Comparison of ENCODE assay signal across 8 cellular contexts in the genomic region with DNA sequence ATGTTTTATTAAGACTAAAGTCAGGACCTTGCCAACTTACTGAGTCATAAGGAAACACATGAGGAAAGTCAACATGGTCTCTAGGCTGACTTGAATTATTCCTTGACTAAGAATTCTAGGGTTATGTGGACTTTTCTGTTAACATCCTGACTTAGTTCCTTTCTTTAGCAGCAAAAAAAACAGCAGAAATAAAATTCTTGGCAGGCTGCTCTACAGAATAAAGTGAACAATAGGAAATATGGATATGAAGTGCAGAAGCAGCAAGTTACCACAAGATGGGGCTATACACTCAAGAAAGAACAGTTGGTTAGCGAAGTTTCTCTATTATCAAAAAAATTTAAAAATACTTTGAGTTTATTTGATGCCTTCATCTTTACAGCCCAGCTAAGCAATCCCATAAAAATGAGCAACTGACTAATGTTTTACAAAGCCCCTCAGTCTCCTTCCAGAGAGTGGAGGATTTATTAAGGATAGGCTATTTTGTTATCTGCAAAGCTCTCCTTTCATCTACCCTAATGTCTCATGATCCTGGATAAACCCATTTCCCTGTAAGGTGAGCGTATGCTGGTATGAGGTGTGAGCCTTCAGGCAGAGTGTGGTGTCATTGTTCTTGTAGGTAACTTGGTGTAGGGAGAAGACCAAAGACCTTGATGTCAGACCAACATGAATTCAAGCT. TPM values are rescaled to one million over a fixed set of nuclear protein-coding genes. Genes with fewer than 3 reads are reported as not detected.
DNase-seq lines count a peak whose midpoint lies in the region; ATAC-seq, FAIRE-seq and TF ChIP-seq lines count a peak whose summit lies in the region.

No MANE protein-coding gene starts in this region.

- no peaks in the 10 kb centered on the region for H4K20me1 ChIP-seq in GM23338 (replicated peaks; ENCODE audit: insufficient read depth)

- no peaks in the 10 kb centered on the region; the same call in 2 of the 3 replicates for H3K9me3 Mint-ChIP-seq in GM23338

- H3K36me3 Mint-ChIP-seq in GM23338 (ENCODE audit: low read depth), result no peaks in the 10 kb centered on the region

- no peaks in the 10 kb centered on the region for H3K4me1 ChIP-seq in GM23338 (ENCODE audit: insufficient read depth)

- no peak overlapping the region for H3K27ac ChIP-seq in GM23338 (ENCODE audit: low read depth)
- H3K27ac ChIP-seq in brain microvascular endothelial cell, result no peak overlapping the region

- H3K4me2 ChIP-seq in GM23338, result no peak overlapping the region

- no peaks in the 10 kb centered on the region for H3K36me3 ChIP-seq in GM23338 (ENCODE audit: insufficient read depth)
- no peaks in the 10 kb centered on the region for H3K36me3 ChIP-seq in brain microvascular endothelial cell (replicated peaks)

- no peak overlapping the region for H3K4me3 Mint-ChIP-seq in GM23338

- no peak overlapping the region for H2AFZ ChIP-seq in GM23338

- no peaks in the 10 kb centered on the region for H3F3A ChIP-seq in GM23338 (replicated peaks; ENCODE audit: low read depth)

- no peaks in the 10 kb centered on the region for H3K4me1 Mint-ChIP-seq in GM23338

- peaks cover 2% of the 10 kb centered on the region for H3K27me3 Mint-ChIP-seq in GM23338 (ENCODE audit: insufficient read depth, low read depth, poor library complexity)

- H3K27me3 ChIP-seq in GM23338 (ENCODE audit: insufficient read depth) (peaks cover 3% of the 10 kb centered on the region), brain microvascular endothelial cell (replicated peaks) (no peaks in the 10 kb centered on the region)

- no peak for FAIRE-seq in urothelium cell line (lab: Jason Lieb, UNC)

- no peaks in the 10 kb centered on the region for H3K9me2 ChIP-seq in GM23338 (ENCODE audit: insufficient read depth)

- DNase-seq in COLO829 (ENCODE audit: low spot score) (peak; percentile 88), GM23338 (ENCODE audit: low spot score) (peak; percentile 73), NCI-H345 (lab: John Stamatoyannopoulos, UW) (peak; percentile 67), brain microvascular endothelial cell (peak; percentile 59), kidney tubule cell (ENCODE audit: low spot score) (peak; percentile 55), urothelium cell line (ENCODE audit: low spot score) (peak; percentile 50)

- H3K4me3 ChIP-seq in GM23338 (no peak overlapping the region), brain microvascular endothelial cell (ENCODE audit: low read depth, low read length) (no peak overlapping the region)

- H3K27ac Mint-ChIP-seq in GM23338, result no peak overlapping the region

- H3K79me2 ChIP-seq in GM23338 (replicated peaks; ENCODE audit: insufficient read depth), result no peaks in the 10 kb centered on the region

- in situ Hi-C loops in brain microvascular endothelial cell (cut with HindIII; ENCODE audit: low pct_ligation_motif_present, low sequenced_read_pairs), result loop anchor here (25.0 kb wide), 1 partner anchor 265 kb away; no protein-coding TSS in a partner anchor

- TF ChIP-seq CTCF in GM23338 (conservative IDR thresholded peaks at IDR 0.05; ENCODE audit: low read depth in 2 of 2) (peak; percentile 73 to 96), brain microvascular endothelial cell (IDR thresholded peaks at IDR 0.05; ENCODE audit: low read depth, low read length, missing control alignments) (peak; percentile 62)

- peak; percentile 45 for ATAC-seq in GM23338
- no peak for ATAC-seq in GM21717 (IDR thresholded peaks at IDR 0.05; ENCODE audit: unreplicated experiment)
- ATAC-seq in HG02610 (IDR thresholded peaks at IDR 0.05; ENCODE audit: unreplicated experiment), result no peak

TF ChIP-seq in GM23338, 12 proteins besides CTCF, POLR2A, EP300 and RAD21 (continues in another document):
- TF ChIP-seq STAT1 (IDR thresholded peaks at IDR 0.05; ENCODE audit: unreplicated experiment), result no peak
- TF ChIP-seq, protein P1, sequence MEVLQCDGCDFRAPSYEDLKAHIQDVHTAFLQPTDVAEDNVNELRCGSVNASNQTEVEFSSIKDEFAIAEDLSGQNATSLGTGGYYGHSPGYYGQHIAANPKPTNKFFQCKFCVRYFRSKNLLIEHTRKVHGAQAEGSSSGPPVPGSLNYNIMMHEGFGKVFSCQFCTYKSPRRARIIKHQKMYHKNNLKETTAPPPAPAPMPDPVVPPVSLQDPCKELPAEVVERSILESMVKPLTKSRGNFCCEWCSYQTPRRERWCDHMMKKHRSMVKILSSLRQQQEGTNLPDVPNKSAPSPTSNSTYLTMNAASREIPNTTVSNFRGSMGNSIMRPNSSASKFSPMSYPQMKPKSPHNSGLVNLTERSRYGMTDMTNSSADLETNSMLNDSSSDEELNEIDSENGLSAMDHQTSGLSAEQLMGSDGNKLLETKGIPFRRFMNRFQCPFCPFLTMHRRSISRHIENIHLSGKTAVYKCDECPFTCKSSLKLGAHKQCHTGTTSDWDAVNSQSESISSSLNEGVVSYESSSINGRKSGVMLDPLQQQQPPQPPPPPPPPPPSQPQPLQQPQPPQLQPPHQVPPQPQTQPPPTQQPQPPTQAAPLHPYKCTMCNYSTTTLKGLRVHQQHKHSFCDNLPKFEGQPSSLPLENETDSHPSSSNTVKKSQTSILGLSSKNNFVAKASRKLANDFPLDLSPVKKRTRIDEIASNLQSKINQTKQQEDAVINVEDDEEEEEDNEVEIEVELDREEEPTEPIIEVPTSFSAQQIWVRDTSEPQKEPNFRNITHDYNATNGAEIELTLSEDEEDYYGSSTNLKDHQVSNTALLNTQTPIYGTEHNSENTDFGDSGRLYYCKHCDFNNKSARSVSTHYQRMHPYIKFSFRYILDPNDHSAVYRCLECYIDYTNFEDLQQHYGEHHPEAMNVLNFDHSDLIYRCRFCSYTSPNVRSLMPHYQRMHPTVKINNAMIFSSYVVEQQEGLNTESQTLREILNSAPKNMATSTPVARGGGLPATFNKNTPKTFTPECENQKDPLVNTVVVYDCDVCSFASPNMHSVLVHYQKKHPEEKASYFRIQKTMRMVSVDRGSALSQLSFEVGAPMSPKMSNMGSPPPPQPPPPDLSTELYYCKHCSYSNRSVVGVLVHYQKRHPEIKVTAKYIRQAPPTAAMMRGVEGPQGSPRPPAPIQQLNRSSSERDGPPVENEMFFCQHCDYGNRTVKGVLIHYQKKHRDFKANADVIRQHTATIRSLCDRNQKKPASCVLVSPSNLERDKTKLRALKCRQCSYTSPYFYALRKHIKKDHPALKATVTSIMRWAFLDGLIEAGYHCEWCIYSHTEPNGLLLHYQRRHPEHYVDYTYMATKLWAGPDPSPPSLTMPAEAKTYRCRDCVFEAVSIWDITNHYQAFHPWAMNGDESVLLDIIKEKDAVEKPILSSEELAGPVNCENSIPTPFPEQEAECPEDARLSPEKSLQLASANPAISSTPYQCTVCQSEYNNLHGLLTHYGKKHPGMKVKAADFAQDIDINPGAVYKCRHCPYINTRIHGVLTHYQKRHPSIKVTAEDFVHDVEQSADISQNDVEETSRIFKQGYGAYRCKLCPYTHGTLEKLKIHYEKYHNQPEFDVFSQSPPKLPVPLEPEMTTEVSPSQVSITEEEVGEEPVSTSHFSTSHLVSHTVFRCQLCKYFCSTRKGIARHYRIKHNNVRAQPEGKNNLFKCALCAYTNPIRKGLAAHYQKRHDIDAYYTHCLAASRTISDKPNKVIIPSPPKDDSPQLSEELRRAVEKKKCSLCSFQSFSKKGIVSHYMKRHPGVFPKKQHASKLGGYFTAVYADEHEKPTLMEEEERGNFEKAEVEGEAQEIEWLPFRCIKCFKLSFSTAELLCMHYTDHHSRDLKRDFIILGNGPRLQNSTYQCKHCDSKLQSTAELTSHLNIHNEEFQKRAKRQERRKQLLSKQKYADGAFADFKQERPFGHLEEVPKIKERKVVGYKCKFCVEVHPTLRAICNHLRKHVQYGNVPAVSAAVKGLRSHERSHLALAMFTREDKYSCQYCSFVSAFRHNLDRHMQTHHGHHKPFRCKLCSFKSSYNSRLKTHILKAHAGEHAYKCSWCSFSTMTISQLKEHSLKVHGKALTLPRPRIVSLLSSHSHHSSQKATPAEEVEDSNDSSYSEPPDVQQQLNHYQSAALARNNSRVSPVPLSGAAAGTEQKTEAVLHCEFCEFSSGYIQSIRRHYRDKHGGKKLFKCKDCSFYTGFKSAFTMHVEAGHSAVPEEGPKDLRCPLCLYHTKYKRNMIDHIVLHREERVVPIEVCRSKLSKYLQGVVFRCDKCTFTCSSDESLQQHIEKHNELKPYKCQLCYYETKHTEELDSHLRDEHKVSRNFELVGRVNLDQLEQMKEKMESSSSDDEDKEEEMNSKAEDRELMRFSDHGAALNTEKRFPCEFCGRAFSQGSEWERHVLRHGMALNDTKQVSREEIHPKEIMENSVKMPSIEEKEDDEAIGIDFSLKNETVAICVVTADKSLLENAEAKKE (CRISPR knock-in tag; IDR thresholded peaks at IDR 0.05), result no peak
- TF ChIP-seq ZNF114 (CRISPR knock-in tag; IDR thresholded peaks at IDR 0.05), result no peak
- no peak for TF ChIP-seq EZH2phosphoT487 (IDR thresholded peaks at IDR 0.05; ENCODE audit: unreplicated experiment)
- TF ChIP-seq ZNF331 (CRISPR knock-in tag; IDR thresholded peaks at IDR 0.05; ENCODE audit: low read depth), result no peak
- no peak for TF ChIP-seq REST (IDR thresholded peaks at IDR 0.05; ENCODE audit: unreplicated experiment)

RNA-seq across cellular contexts. Expression of gene MCCC1, which starts 23.1 kb away (rescaled TPM):
- total RNA-seq in GM23338 (2014; rRNA removed; shearing (Covaris generic)), result 20.2 and 24.4 TPM in 2 replicates
- polyA plus RNA-seq in GM23338 (2016; fragmentation: Nextera tagmentation; extraction: Ambion mirVana), result 16.5 and 24.2 TPM in 2 replicates

RNA-seq across cellular contexts. Expression of gene LAMP3, which starts 40.1 kb away (rescaled TPM):
- 0.16 and 0.28 TPM in 2 replicates for total RNA-seq in GM23338 (2014; rRNA removed; shearing (Covaris generic))
- polyA plus RNA-seq in GM23338 (2016; fragmentation: Nextera tagmentation; extraction: Ambion mirVana), result 0.10 and 0.43 TPM in 2 replicates
